Comparison of ENCODE assay signal across 30 cellular contexts in genomic region chr7:141451232-141451631, GRCh38.
"Had no signal": no experiment of that assay in that cellular context is flagged by ENCODE, and none has a peak within 500 bp of the region (broad histone marks: within the 10 kb centered on the region; RNA-seq: fewer than 3 reads in every experiment).

No MANE protein-coding gene starts in this region.

- H3K4me3 Mint-ChIP-seq: activated CD4-positive, alpha-beta memory T cell treated with anti-CD3 and anti-CD28 coated beads for 36 hours; activated CD4-positive, alpha-beta T cell treated with anti-CD3 and anti-CD28 coated beads for 36 hours; activated CD4-positive, alpha-beta T cell treated with anti-CD3 and anti-CD28 coated beads, Interleukin-2, amount 10 ng/mL, durations not matched to agents 24 days and 14 days; activated CD8-positive, alpha-beta memory T cell treated with anti-CD3 and anti-CD28 coated beads, Interleukin-2, amount 10 ng/mL, durations not matched to agents 7 days and 5 days; activated CD8-positive, alpha-beta T cell treated with anti-CD3 and anti-CD28 coated beads, Interleukin-2, amount 10 ng/mL, durations not matched to agents 7 days and 5 days; activated naive CD8-positive, alpha-beta T cell; activated T-cell treated with anti-CD3 and anti-CD28 coated beads, Interleukin-2, amount 50 U/mL, for 24 hours; activated T-cell treated with anti-CD3 and anti-CD28 coated beads, Interleukin-2, amount 50 U/mL, for 72 hours had no signal

- H3K27ac Mint-ChIP-seq: activated CD4-positive, alpha-beta memory T cell treated with anti-CD3 and anti-CD28 coated beads for 36 hours; activated CD4-positive, alpha-beta T cell treated with anti-CD3 and anti-CD28 coated beads for 36 hours; activated CD4-positive, alpha-beta T cell treated with anti-CD3 and anti-CD28 coated beads, Interleukin-2, amount 10 ng/mL, durations not matched to agents 24 days and 14 days; activated CD8-positive, alpha-beta memory T cell treated with anti-CD3 and anti-CD28 coated beads, Interleukin-2, amount 10 ng/mL, durations not matched to agents 7 days and 5 days; activated CD8-positive, alpha-beta T cell treated with anti-CD3 and anti-CD28 coated beads, Interleukin-2, amount 10 ng/mL, durations not matched to agents 7 days and 5 days; activated naive CD8-positive, alpha-beta T cell; activated T-cell treated with anti-CD3 and anti-CD28 coated beads, Interleukin-2, amount 50 U/mL, for 24 hours; activated T-cell treated with anti-CD3 and anti-CD28 coated beads, Interleukin-2, amount 50 U/mL, for 72 hours had no signal

- ATAC-seq: activated CD4-positive, alpha-beta T cell treated with anti-CD3 and anti-CD28 coated beads for 36 hours; activated CD8-positive, alpha-beta memory T cell treated with anti-CD3 and anti-CD28 coated beads, Interleukin-2, amount 10 ng/mL, durations not matched to agents 7 days and 5 days; activated CD8-positive, alpha-beta T cell treated with anti-CD3 and anti-CD28 coated beads, Interleukin-2, amount 10 ng/mL, durations not matched to agents 7 days and 5 days; activated T-cell treated with anti-CD3 and anti-CD28 coated beads, Interleukin-2, amount 50 U/mL, for 72 hours; body of pancreas; esophagus mucosa had no signal

- H3K27ac ChIP-seq: body of pancreas, breast epithelium, cardiac muscle cell, colonic mucosa had no signal

- FAIRE-seq: astrocyte, frontal cortex had no signal

- H3K9me3 ChIP-seq: body of pancreas, breast epithelium, colonic mucosa had no signal

- DNase-seq: activated CD4-positive, alpha-beta memory T cell treated with anti-CD3 and anti-CD28 coated beads for 36 hours; activated CD4-positive, alpha-beta T cell treated with anti-CD3 and anti-CD28 coated beads for 36 hours; activated CD4-positive, alpha-beta T cell treated with anti-CD3 and anti-CD28 coated beads, Interleukin-2, amount 10 ng/mL, durations not matched to agents 24 days and 14 days; activated CD4-positive, CD25-positive, alpha-beta regulatory T cell; activated CD4-positive, CD25-positive, alpha-beta regulatory T cell treated with anti-CD3 and anti-CD28 coated beads, Interleukin-2, amount 50 U/mL, for 72 hours; activated CD8-positive, alpha-beta memory T cell treated with anti-CD3 and anti-CD28 coated beads, Interleukin-2, amount 10 ng/mL, durations not matched to agents 7 days and 5 days; activated CD8-positive, alpha-beta memory T cell treated with anti-CD3 and anti-CD28 coated beads, Interleukin-2, amount 50 U/mL, for 4 hours; activated CD8-positive, alpha-beta T cell treated with anti-CD3 and anti-CD28 coated beads, Interleukin-2, amount 10 ng/mL, durations not matched to agents 7 days and 5 days; activated gamma-delta T cell treated with Interleukin-2 at 50 U/mL for 16 hours; activated naive CD4-positive, alpha-beta T cell treated with anti-CD3 and anti-CD28 coated beads, Interleukin-2, amount 50 U/mL, for 16 hours; activated naive CD4-positive, alpha-beta T cell treated with Interleukin-2 at 50 U/mL for 16 hours; activated T-cell treated with anti-CD3 and anti-CD28 coated beads for 4 hours; activated T-cell treated with anti-CD3 and anti-CD28 coated beads, Interleukin-2, amount 50 U/mL, for 24 hours; activated T-cell treated with anti-CD3 and anti-CD28 coated beads, Interleukin-2, amount 50 U/mL, for 72 hours; amniotic stem cell; anterior cingulate cortex; body of pancreas; central memory CD4-positive, alpha-beta T cell; cerebellar nuclear complex; colonic mucosa; effector CD8-positive, alpha-beta T cell; foreskin fibroblast; head of caudate nucleus; T-helper 2 cell had no signal

- H3K27me3 ChIP-seq: body of pancreas, breast epithelium, cardiac muscle cell, colonic mucosa had no signal

- H3K36me3 Mint-ChIP-seq: activated CD4-positive, alpha-beta memory T cell treated with anti-CD3 and anti-CD28 coated beads for 36 hours; activated CD8-positive, alpha-beta memory T cell treated with anti-CD3 and anti-CD28 coated beads, Interleukin-2, amount 10 ng/mL, durations not matched to agents 7 days and 5 days; activated naive CD8-positive, alpha-beta T cell had no signal

- H3K4me3 ChIP-seq: body of pancreas, breast epithelium, cardiac muscle cell, colonic mucosa had no signal

- H3K27me3 Mint-ChIP-seq: activated CD4-positive, alpha-beta memory T cell treated with anti-CD3 and anti-CD28 coated beads for 36 hours had no signal

- H3K9me3 Mint-ChIP-seq: activated CD4-positive, alpha-beta memory T cell treated with anti-CD3 and anti-CD28 coated beads for 36 hours; activated CD4-positive, alpha-beta T cell treated with anti-CD3 and anti-CD28 coated beads, Interleukin-2, amount 10 ng/mL, durations not matched to agents 24 days and 14 days; activated T-cell treated with anti-CD3 and anti-CD28 coated beads, Interleukin-2, amount 50 U/mL, for 24 hours; activated T-cell treated with anti-CD3 and anti-CD28 coated beads, Interleukin-2, amount 50 U/mL, for 72 hours had no signal

- H3K4me1 ChIP-seq: body of pancreas, breast epithelium, colonic mucosa had no signal

- H3K36me3 ChIP-seq: breast epithelium, cardiac muscle cell, colonic mucosa had no signal

- H3K4me1 Mint-ChIP-seq: activated CD4-positive, alpha-beta T cell treated with anti-CD3 and anti-CD28 coated beads for 36 hours; activated CD4-positive, alpha-beta T cell treated with anti-CD3 and anti-CD28 coated beads, Interleukin-2, amount 10 ng/mL, durations not matched to agents 24 days and 14 days had no signal
